Comparison of ENCODE assay signal across 8 cellular contexts in the genomic region with DNA sequence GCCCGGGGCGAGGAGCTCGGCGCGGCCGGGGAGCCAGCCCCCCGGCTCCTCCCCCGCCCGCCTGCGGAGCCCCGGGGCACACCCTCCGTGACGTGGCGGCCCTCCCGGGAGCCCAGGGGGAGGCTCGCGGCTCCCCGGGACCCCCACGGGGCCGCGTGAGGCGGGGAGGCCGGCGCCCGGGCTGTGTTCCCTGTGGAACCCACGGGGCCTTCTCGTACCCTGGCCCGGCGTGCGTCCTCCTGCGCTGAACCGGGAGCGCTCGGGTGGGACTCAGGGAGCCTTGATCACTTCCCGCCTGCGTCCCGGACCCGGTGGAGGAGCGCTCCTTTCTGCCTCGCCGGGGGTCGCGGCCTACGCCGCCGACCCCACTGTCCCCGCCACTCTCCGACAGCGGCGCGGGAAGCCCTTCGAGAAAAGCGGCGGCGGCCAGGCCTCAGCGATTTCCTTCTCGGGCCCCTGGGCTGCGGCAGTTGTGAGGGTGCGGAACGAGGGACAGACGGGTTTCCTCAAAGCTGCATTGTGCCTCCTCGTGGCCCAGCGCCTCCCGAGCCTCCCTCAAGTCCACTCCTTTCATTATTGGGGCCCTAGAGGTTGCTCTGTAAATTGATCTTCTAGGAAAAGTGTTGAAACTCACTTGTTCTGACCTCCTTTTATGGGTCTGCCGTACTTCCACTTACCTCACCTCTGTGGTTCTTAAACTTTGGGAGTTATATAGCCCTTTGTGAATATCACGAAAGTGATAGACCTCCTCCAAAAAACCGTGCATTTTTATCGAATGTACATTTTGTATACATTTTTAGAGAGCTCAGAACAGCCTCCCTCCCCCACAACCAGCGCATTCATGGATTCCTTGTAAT. TPM values are rescaled to one million over a fixed set of nuclear protein-coding genes. Genes with fewer than 3 reads are reported as not detected.
A peak's percentile ranks its signal among the peaks of the same experiment; 100 is the strongest.
DNase-seq lines count a peak whose midpoint lies in the region; ATAC-seq and TF ChIP-seq lines count a peak whose summit lies in the region.

No MANE protein-coding gene starts in this region.

- peaks cover 35% of the 10 kb centered on the region for H3K4me1 Mint-ChIP-seq in dendritic cell treated with granulocyte-macrophage colony-stimulating factor and Interleukin-4, amounts not matched to agents 40 ng/mL and 50 ng/mL, for 4 days (ENCODE audit: low read depth)

- H3K36me3 Mint-ChIP-seq in dendritic cell treated with granulocyte-macrophage colony-stimulating factor and Interleukin-4, amounts not matched to agents 40 ng/mL and 50 ng/mL, for 4 days (ENCODE audit: low read depth): peaks cover 29% of the 10 kb centered on the region

- no peak for TF ChIP-seq POLR2A in lower leg skin (IDR thresholded peaks at IDR 0.05)

- peak overlapping the region; percentile 97 for H3K27ac Mint-ChIP-seq in dendritic cell treated with granulocyte-macrophage colony-stimulating factor and Interleukin-4, amounts not matched to agents 40 ng/mL and 50 ng/mL, for 4 days

- DNase-seq in AG09319 (ENCODE audit: extremely low read depth, low read depth) (peak; percentile 58), NCI-H2171 treated with DMSO at 0.1 percent for 48 hours (lab: John Stamatoyannopoulos, UW) (peak; percentile 83), lower leg skin (ENCODE audit: low spot score in 2 of 2) (peak; percentile 57 to 95)
- DNase-seq in activated CD4-positive, alpha-beta T cell treated with anti-CD3 and anti-CD28 coated beads for 24 hours (ENCODE audit: low read depth in 2 of 2): peak; percentile 35 to 54
- peak; percentile 77 to 83 for DNase-seq in stimulated activated CD4-positive, alpha-beta T cell treated with anti-CD3 and anti-CD28 coated beads, Interleukin-4, amount 100 ng/mL, for 4 hours

- H3K27me3 Mint-ChIP-seq in dendritic cell treated with granulocyte-macrophage colony-stimulating factor and Interleukin-4, amounts not matched to agents 40 ng/mL and 50 ng/mL, for 4 days: no peaks in the 10 kb centered on the region

- 0 to 2% methylated on average over 17 to 28 of the region's 69 CpGs for WGBS in lower leg skin, 2 donors

- intact Hi-C loops in dendritic cell treated with granulocyte-macrophage colony-stimulating factor and Interleukin-4, amounts not matched to agents 40 ng/mL and 50 ng/mL, for 4 days (cut with micrococcal nuclease): loop anchor here (1.0 to 10.0 kb wide), 2 partner anchors 20 to 556 kb away; a partner anchor contains a TSS
- intact Hi-C loops in lower leg skin (cut with DNase I; ENCODE audit: low total_unique reads): no loop called here

- no peaks in the 10 kb centered on the region for H3K9me3 Mint-ChIP-seq in dendritic cell treated with granulocyte-macrophage colony-stimulating factor and Interleukin-4, amounts not matched to agents 40 ng/mL and 50 ng/mL, for 4 days

- H3K4me3 ChIP-seq in lower leg skin (ENCODE audit: low read depth, poor library complexity, severe bottlenecking): peak overlapping the region; percentile 59

- TF ChIP-seq CTCF in AG09319 (IDR thresholded peaks at IDR 0.05; ENCODE audit: low read depth, low read length) (peak; percentile 48), lower leg skin (IDR thresholded peaks at IDR 0.05) (no peak)

- peak overlapping the region; percentile 93 for H3K4me3 Mint-ChIP-seq in dendritic cell treated with granulocyte-macrophage colony-stimulating factor and Interleukin-4, amounts not matched to agents 40 ng/mL and 50 ng/mL, for 4 days

- peak; percentile 65 for ATAC-seq in GM18861 (IDR thresholded peaks at IDR 0.05; ENCODE audit: unreplicated experiment)
- peak; percentile 61 for ATAC-seq in HG03066 (IDR thresholded peaks at IDR 0.05; ENCODE audit: low read depth, unreplicated experiment)

RNA-seq across cellular contexts. Expression of a gene that starts 0.6 kb away (rescaled TPM):
- 10 to 100 TPM; 13.7 to 67.6 (median 29.9) TPM for total RNA-seq in lower leg skin

RNA-seq across cellular contexts. Expression of a gene that starts 19.6 kb away (rescaled TPM):
- 10 to 100 TPM; 11.7 to 15.6 (median 13.3) TPM for total RNA-seq in lower leg skin

RNA-seq across cellular contexts. Expression of a gene that starts 19.6 kb away (rescaled TPM):
- 1 to 10 TPM; 1.3 to 3.4 (median 1.8) TPM for total RNA-seq in lower leg skin

Comparison
In these comparisons a context has a peak if more than half of its experiments do, and no peak if none do; other contexts are left out.
1. Peak in every context shown above with its lines: DNase-seq, ATAC-seq and H3K4me3 ChIP-seq.